Comparison of ENCODE assay signal across 8 cellular contexts in genomic region chr7:67625257-67625713, GRCh38.
DNase-seq lines count a peak whose midpoint lies in the region; ATAC-seq and TF ChIP-seq lines count a peak whose summit lies in the region.

No MANE protein-coding gene starts in this region.

- H3K9me3 ChIP-seq in esophagus squamous epithelium: no peaks in the 10 kb centered on the region
- H3K9me3 ChIP-seq in thyroid gland: no peaks in the 10 kb centered on the region

- DNase-seq in AG10803 (ENCODE audit: low read depth) (peak; percentile 73), NCI-H146 treated with DMSO at 0.1 percent for 48 hours (lab: John Stamatoyannopoulos, UW; ENCODE audit: unreplicated experiment) (peak; percentile 36), T-helper 9 cell (peak; percentile 1), esophagus squamous epithelium (lab: John Stamatoyannopoulos, UW) (no peak), middle frontal gyrus (ENCODE audit: extremely low spot score, low spot score) (peak; percentile 35), thyroid gland (peak; percentile 75 to 76)

- H3K4me3 ChIP-seq in AG10803 (ENCODE audit: low read length) (peak overlapping the region; percentile 51), esophagus squamous epithelium (peak overlapping the region in 2 of 4 donors; percentile 22 to 50), thyroid gland (replicated peaks in 1 of 3) (no peak overlapping the region)

- peaks cover 0 to 6% (median 3%) of the 10 kb centered on the region in 3 donors for H3K4me1 ChIP-seq in esophagus squamous epithelium
- no peaks in the 10 kb centered on the region for H3K4me1 ChIP-seq in thyroid gland

- ATAC-seq in GM18502 (IDR thresholded peaks at IDR 0.05; ENCODE audit: poor library complexity, unreplicated experiment): peak; percentile 53
- ATAC-seq in HG03520 (IDR thresholded peaks at IDR 0.05; ENCODE audit: unreplicated experiment): no peak

- H3K36me3 ChIP-seq in esophagus squamous epithelium (no peaks in the 10 kb centered on the region), thyroid gland (no peaks in the 10 kb centered on the region)

- intact Hi-C loops in esophagus squamous epithelium (cut with DNase I) (no loop called here), thyroid gland (cut with DNase I) (no loop called here)

- 6 to 11% methylated on average over 13 to 14 of the region's 15 CpGs for WGBS in esophagus squamous epithelium, 2 donors
- 2 to 8% methylated on average over 15 of the region's 15 CpGs for WGBS in thyroid gland, 2 donors

- H3K27me3 ChIP-seq in esophagus squamous epithelium (peaks cover 0 to 40% (median 0%) of the 10 kb centered on the region in 4 donors), thyroid gland (no peaks in the 10 kb centered on the region)

- H3K27ac ChIP-seq in esophagus squamous epithelium (no peak overlapping the region), thyroid gland (no peak overlapping the region)

- TF ChIP-seq POLR2A in esophagus squamous epithelium (IDR thresholded peaks at IDR 0.05) (no peak), thyroid gland (IDR thresholded peaks at IDR 0.05) (no peak)

- peak; percentile 93 for TF ChIP-seq CTCF in AG10803 (conservative IDR thresholded peaks at IDR 0.05; ENCODE audit: low read length)
- TF ChIP-seq CTCF in esophagus squamous epithelium (IDR thresholded peaks at IDR 0.05): peak; percentile 43 to 81 (median 70)
- peak; percentile 71 to 82 (median 79) for TF ChIP-seq CTCF in thyroid gland (IDR thresholded peaks at IDR 0.05)
